ENCODE assay signal across 8 cellular contexts in genomic region chr9:129414377-129415021, GRCh38.
DNase-seq lines count a peak whose midpoint lies in the region; ATAC-seq and TF ChIP-seq lines count a peak whose summit lies in the region.

No MANE protein-coding gene starts in this region.

- H3K4me3 Mint-ChIP-seq in activated CD4-positive, alpha-beta T cell treated with anti-CD3 and anti-CD28 coated beads, Interleukin-2, amount 10 ng/mL, durations not matched to agents 7 days and 5 days = peak overlapping the region; percentile 76
- peak overlapping the region; percentile 77 to 94 (median 86) for H3K4me3 Mint-ChIP-seq in naive thymus-derived CD8-positive, alpha-beta T cell

- no peaks in the 10 kb centered on the region for H3K36me3 ChIP-seq in urinary bladder (ENCODE audit: insufficient read depth)

- H3K4me1 Mint-ChIP-seq in activated CD4-positive, alpha-beta T cell treated with anti-CD3 and anti-CD28 coated beads, Interleukin-2, amount 10 ng/mL, durations not matched to agents 7 days and 5 days = peaks cover 44% of the 10 kb centered on the region
- peaks cover 15 to 50% (median 40%) of the 10 kb centered on the region in 4 donors for H3K4me1 Mint-ChIP-seq in naive thymus-derived CD8-positive, alpha-beta T cell

- peaks cover 11% of the 10 kb centered on the region for H3K9me3 Mint-ChIP-seq in activated CD4-positive, alpha-beta T cell treated with anti-CD3 and anti-CD28 coated beads, Interleukin-2, amount 10 ng/mL, durations not matched to agents 7 days and 5 days
- H3K9me3 Mint-ChIP-seq in naive thymus-derived CD8-positive, alpha-beta T cell = peaks cover 0 to 14% (median 4%) of the 10 kb centered on the region in 9 donors

- H3K27ac Mint-ChIP-seq in activated CD4-positive, alpha-beta T cell treated with anti-CD3 and anti-CD28 coated beads, Interleukin-2, amount 10 ng/mL, durations not matched to agents 7 days and 5 days = peak overlapping the region; percentile 96
- peak overlapping the region; percentile 96 to 99 (median 98) for H3K27ac Mint-ChIP-seq in naive thymus-derived CD8-positive, alpha-beta T cell

- CTCF ChIA-PET in activated CD4-positive, alpha-beta T cell treated with anti-CD3 and anti-CD28 coated beads, Interleukin-2, amount 10 ng/mL, durations not matched to agents 7 days and 5 days (lab: Charles Lee) = interaction anchor here (0.8 kb wide), 1 partner anchor 210 kb away, joined by 3 read pairs; no protein-coding TSS in a partner anchor

- peaks cover 2% of the 10 kb centered on the region for H3K4me1 ChIP-seq in urinary bladder (ENCODE audit: insufficient read depth)

- H3K27ac ChIP-seq in urinary bladder (ENCODE audit: low read depth) = peak overlapping the region; percentile 99

- ATAC-seq in naive thymus-derived CD8-positive, alpha-beta T cell = peak; percentile 11 to 36

- peaks cover 10% of the 10 kb centered on the region for H3K36me3 Mint-ChIP-seq in activated CD4-positive, alpha-beta T cell treated with anti-CD3 and anti-CD28 coated beads, Interleukin-2, amount 10 ng/mL, durations not matched to agents 7 days and 5 days (ENCODE audit: low read depth)
- H3K36me3 Mint-ChIP-seq in naive thymus-derived CD8-positive, alpha-beta T cell = peaks cover 0 to 8% (median 0%) of the 10 kb centered on the region in 3 donors

- POLR2A ChIA-PET in activated CD4-positive, alpha-beta T cell treated with anti-CD3 and anti-CD28 coated beads, Interleukin-2, amount 10 ng/mL, durations not matched to agents 7 days and 5 days (lab: Charles Lee) = no interaction called here
- POLR2A ChIA-PET in naive thymus-derived CD8-positive, alpha-beta T cell (lab: Charles Lee) = interaction anchor here (0.7 to 5.2 kb wide), 7 partner anchors 23 to 246 kb away, joined by 3 to 37 read pairs (median 4); no protein-coding TSS in a partner anchor

- no peak for TF ChIP-seq CTCF in epithelial cell of esophagus (IDR thresholded peaks at IDR 0.05; ENCODE audit: insufficient read depth, low read depth, low read length, missing control alignments)

- H3K4me3 ChIP-seq in epithelial cell of esophagus (ENCODE audit: low read length) = peak overlapping the region; percentile 62
- peak overlapping the region; percentile 41 for H3K4me3 ChIP-seq in urinary bladder (ENCODE audit: low read depth, low read length)

- DNase-seq in stimulated activated CD8-positive, alpha-beta memory T cell treated with anti-CD3 and anti-CD28 coated beads, Interleukin-12 subunit alpha, Interleukin-12 subunit beta, amount 100 ng/mL, for 4 hours (ENCODE audit: low read depth) = peak; percentile 28
- DNase-seq in stimulated activated CD8-positive, alpha-beta memory T cell treated with anti-CD3 and anti-CD28 coated beads, Interleukin-4, amount 100 ng/mL, for 48 hours = no peak
- peak; percentile 51 for DNase-seq in activated CD4-positive, alpha-beta T cell treated with anti-CD3 and anti-CD28 coated beads, Interleukin-2, amount 10 ng/mL, durations not matched to agents 7 days and 5 days
- DNase-seq in epithelial cell of esophagus (ENCODE audit: low read depth) = peak; percentile 29
- peak in 9 of 10 donors; percentile 31 to 86 (median 55) for DNase-seq in naive thymus-derived CD8-positive, alpha-beta T cell
- no peak for DNase-seq in NOMO-1 treated with DMSO at 0.1 percent for 48 hours (lab: John Stamatoyannopoulos, UW; ENCODE audit: unreplicated experiment)
- no peak for DNase-seq in NCI-H187 treated with DMSO at 0.1 percent for 48 hours (lab: John Stamatoyannopoulos, UW)

- 27% methylated on average over 32 of the region's 32 CpGs for WGBS in urinary bladder

- no peaks in the 10 kb centered on the region for H3K27me3 Mint-ChIP-seq in activated CD4-positive, alpha-beta T cell treated with anti-CD3 and anti-CD28 coated beads, Interleukin-2, amount 10 ng/mL, durations not matched to agents 7 days and 5 days
- H3K27me3 Mint-ChIP-seq in naive thymus-derived CD8-positive, alpha-beta T cell = peaks cover 0 to 3% (median 0%) of the 10 kb centered on the region in 5 donors

Comparison
In these comparisons a context has a peak if more than half of its experiments do, and no peak if none do; other contexts are left out.
1. DNase-seq: peak in stimulated activated CD8-positive, alpha-beta memory T cell treated with anti-CD3 and anti-CD28 coated beads, Interleukin-12 subunit alpha, Interleukin-12 subunit beta, amount 100 ng/mL, for 4 hours (single experiment), activated CD4-positive, alpha-beta T cell treated with anti-CD3 and anti-CD28 coated beads, Interleukin-2, amount 10 ng/mL, durations not matched to agents 7 days and 5 days (single experiment), epithelial cell of esophagus (single experiment) and naive thymus-derived CD8-positive, alpha-beta T cell (9 of 10); none in stimulated activated CD8-positive, alpha-beta memory T cell treated with anti-CD3 and anti-CD28 coated beads, Interleukin-4, amount 100 ng/mL, for 48 hours (single experiment), NOMO-1 treated with DMSO at 0.1 percent for 48 hours (single experiment) and NCI-H187 treated with DMSO at 0.1 percent for 48 hours (single experiment).